Comparison of ENCODE assay signal across 8 cellular contexts in genomic region chr17:7558544-7559306, GRCh38. TPM values are rescaled to one million over a fixed set of nuclear protein-coding genes. Genes with fewer than 3 reads are reported as not detected.
DNase-seq lines count a peak whose midpoint lies in the region; ATAC-seq and TF ChIP-seq lines count a peak whose summit lies in the region.

TNFSF13 (plus strand) TSS chr17:7558750; CDS start chr17:7559040, 290 bp downstream.

- no peaks in the 10 kb centered on the region for H3K9me3 ChIP-seq in A673 (ENCODE audit: low read depth, low read length, poor library complexity, severe bottlenecking)
- no peaks in the 10 kb centered on the region for H3K9me3 ChIP-seq in Karpas-422 (ENCODE audit: low read length)
- no peaks in the 10 kb centered on the region for H3K9me3 ChIP-seq in mononuclear cell (ENCODE audit: low read depth, low read length)
- H3K9me3 ChIP-seq in HAP-1: no peaks in the 10 kb centered on the region

- intact Hi-C loops in A673 (cut with micrococcal nuclease; ENCODE audit: unreplicated experiment): no loop called here

- H3K9ac ChIP-seq in Karpas-422 (ENCODE audit: low read length): peak within 1 kb of the TSS; percentile 38

- H3K36me3 ChIP-seq in A673 (ENCODE audit: insufficient read depth, low read length, poor library complexity, severe bottlenecking): peaks cover 5% of the 10 kb centered on the region
- peaks cover 5% of the 10 kb centered on the region; the same call in 1 of the 2 replicates for H3K36me3 ChIP-seq in Karpas-422 (ENCODE audit: insufficient read depth, low read length)
- H3K36me3 ChIP-seq in HAP-1 (replicated peaks): peaks cover 3% of the 10 kb centered on the region

- peaks cover 33% of the 10 kb centered on the region for H3K4me1 ChIP-seq in A673 (ENCODE audit: insufficient read depth, low read length, poor library complexity, severe bottlenecking)
- H3K4me1 ChIP-seq in Karpas-422 (ENCODE audit: low read length): peaks cover 38% of the 10 kb centered on the region
- peaks cover 83% of the 10 kb centered on the region for H3K4me1 ChIP-seq in mononuclear cell (ENCODE audit: insufficient read depth, low read length)
- peaks cover 9% of the 10 kb centered on the region for H3K4me1 ChIP-seq in HAP-1

- no peaks in the 10 kb centered on the region for H3K9me2 ChIP-seq in Karpas-422 (replicated peaks; ENCODE audit: insufficient read depth, low read length)

- peaks cover 3% of the 10 kb centered on the region; the same call in 1 of the 2 replicates for H4K20me1 ChIP-seq in Karpas-422 (ENCODE audit: insufficient read depth, low read depth, low read length)

- ATAC-seq in GM19455 (IDR thresholded peaks at IDR 0.05; ENCODE audit: unreplicated experiment): no peak

- H3K27me3 ChIP-seq in A673 (replicated peaks; ENCODE audit: insufficient read depth, low read depth, low read length, poor library complexity) (no peaks in the 10 kb centered on the region), Karpas-422 (ENCODE audit: low read length) (no peaks in the 10 kb centered on the region), mononuclear cell (ENCODE audit: insufficient read depth, low read length) (no peaks in the 10 kb centered on the region), HAP-1 (ENCODE audit: low read depth) (no peaks in the 10 kb centered on the region)

- H3K27ac ChIP-seq in A673 (ENCODE audit: low read depth, low read length, poor library complexity, severe bottlenecking) (peak within 1 kb of the TSS; percentile 68), Karpas-422 (ENCODE audit: low read length) (no peak within 1 kb of the TSS)

- H3K4me3 ChIP-seq in A673 (ENCODE audit: low read depth, low read length, poor library complexity, severe bottlenecking) (no peak within 1 kb of the TSS), Karpas-422 (ENCODE audit: low read length) (no peak within 1 kb of the TSS), choroid plexus epithelial cell (ENCODE audit: low read depth, low read length) (peak within 1 kb of the TSS; percentile 43), mononuclear cell (ENCODE audit: low read length) (peak within 1 kb of the TSS; percentile 59), HAP-1 (no peak within 1 kb of the TSS)

- TF ChIP-seq CTCF in A673 (conservative IDR thresholded peaks at IDR 0.05; ENCODE audit: low read depth, low read length) (no peak), choroid plexus epithelial cell (conservative IDR thresholded peaks at IDR 0.05; ENCODE audit: low read depth, low read length) (no peak)

- peaks cover 27% of the 10 kb centered on the region for H3K79me2 ChIP-seq in Karpas-422 (ENCODE audit: low read length)

- no peak for DNase-seq in A673 (ENCODE audit: low spot score)
- DNase-seq in Karpas-422: no peak
- DNase-seq in choroid plexus epithelial cell (ENCODE audit: low read depth): no peak
- no peak for DNase-seq in HAP-1 (ENCODE audit: low spot score in 2 of 2)
- no peak for DNase-seq in stimulated activated CD4-positive, alpha-beta T cell treated with anti-CD3 and anti-CD28 coated beads, Interleukin-4, amount 100 ng/mL, for 24 hours
- no peak for DNase-seq in T1000 (lab: John Stamatoyannopoulos, UW)

- POLR2A ChIA-PET in A673 (lab: Charles Lee; ENCODE audit: low non-redundant PET): interaction anchor here (0.5 kb wide), 1 partner anchor 75 kb away, joined by 9 read pairs; the partner anchor contains the start of gene POLR2A

- BruUV-seq in A673 (replicated peaks; lab: Mats Ljungman, UMichigan): no TSS peak

- in situ Hi-C loops in HAP-1 (cut with MboI; ENCODE audit: low sequenced_read_pairs): no loop called here

- no peak within 1 kb of the TSS for H2AFZ ChIP-seq in Karpas-422 (ENCODE audit: low read length)

- CTCF ChIA-PET in A673 (lab: Charles Lee): interaction anchor here (0.5 kb wide), 1 partner anchor 229 kb away, joined by 4 read pairs; the partner anchor contains the start of gene NEURL4

- peak within 1 kb of the TSS; percentile 28 for H3K4me2 ChIP-seq in Karpas-422 (ENCODE audit: low read depth, low read length, poor library complexity, severe bottlenecking)

RNA-seq across cellular contexts. Expression of gene TNFSF13, which starts in this region (rescaled TPM):
- total RNA-seq in A673 (2021) (0.69 and 0.74 TPM in 2 replicates), mononuclear cell (44.9 TPM)
- 0.90 and 4.0 TPM in 2 replicates for total RNA-seq in Karpas-422 (2014; rRNA removed; shearing (Covaris generic); ENCODE audit: low replicate concordance)

Comparison
In these comparisons a context has a peak if more than half of its experiments do, and no peak if none do; other contexts are left out.
1. H3K4me3 ChIP-seq: peak in choroid plexus epithelial cell (single experiment) and mononuclear cell (single experiment); none in A673 (single experiment), Karpas-422 (single experiment) and HAP-1 (single experiment).